ENCODE assay signal across 8 cellular contexts in genomic region chr3:98817546-98817945, GRCh38. TPM values are rescaled to one million over a fixed set of nuclear protein-coding genes. Genes with fewer than 3 reads are reported as not detected.
DNase-seq lines count a peak whose midpoint lies in the region; ATAC-seq and TF ChIP-seq lines count a peak whose summit lies in the region.

No MANE protein-coding gene starts in this region.

- H3K9me3 ChIP-seq in DND-41 (ENCODE audit: insufficient read depth, low read length, severe bottlenecking) (no peaks in the 10 kb centered on the region), breast epithelium (no peaks in the 10 kb centered on the region), upper lobe of right lung (no peaks in the 10 kb centered on the region)

- TF ChIP-seq CTCF in DND-41 (IDR thresholded peaks at IDR 0.05; ENCODE audit: borderline replicate concordance, extremely low read depth, low read length, poor library complexity, severe bottlenecking) = peak; percentile 84
- peak; percentile 67 to 85 (median 78) for TF ChIP-seq CTCF in breast epithelium (IDR thresholded peaks at IDR 0.05)
- TF ChIP-seq CTCF in upper lobe of right lung (IDR thresholded peaks at IDR 0.05) = peak; percentile 87

- DNase-seq in DND-41 = no peak
- DNase-seq in NCI-H748 (lab: John Stamatoyannopoulos, UW; ENCODE audit: unreplicated experiment) = peak; percentile 10
- DNase-seq in breast epithelium (ENCODE audit: low spot score in 2 of 2) = no peak
- peak; percentile 66 for DNase-seq in left kidney (ENCODE audit: low read depth, low spot score)
- DNase-seq in upper lobe of right lung = no peak
- no peak for DNase-seq in ecto neural progenitor cell (ENCODE audit: low spot score)

- H3K79me2 ChIP-seq in DND-41 (ENCODE audit: insufficient read depth, low read length) = no peaks in the 10 kb centered on the region

- H2AFZ ChIP-seq in DND-41 (ENCODE audit: low read depth, low read length) = no peak overlapping the region

- H3K27me3 ChIP-seq in DND-41 (ENCODE audit: insufficient read depth, low read length, poor library complexity) = no peaks in the 10 kb centered on the region
- no peaks in the 10 kb centered on the region for H3K27me3 ChIP-seq in breast epithelium
- no peaks in the 10 kb centered on the region for H3K27me3 ChIP-seq in upper lobe of right lung

- no peaks in the 10 kb centered on the region for H3K4me1 ChIP-seq in DND-41 (ENCODE audit: insufficient read depth, low read length)
- no peaks in the 10 kb centered on the region for H3K4me1 ChIP-seq in breast epithelium
- H3K4me1 ChIP-seq in upper lobe of right lung = no peaks in the 10 kb centered on the region

- intact Hi-C loops in breast epithelium (cut with DNase I; ENCODE audit: low total_unique reads) = loop anchor here (10.0 kb wide), 1 partner anchor 177 kb away; no protein-coding TSS in a partner anchor
- intact Hi-C loops in upper lobe of right lung (cut with DNase I) = loop anchor here (5.0 kb wide), 1 partner anchor 175 kb away; no protein-coding TSS in a partner anchor

- no peak for TF ChIP-seq POLR2A in breast epithelium (IDR thresholded peaks at IDR 0.05)

- no peak overlapping the region for H3K4me2 ChIP-seq in DND-41 (ENCODE audit: insufficient read depth, low read length)

- H4K20me1 ChIP-seq in DND-41 (ENCODE audit: insufficient read depth, low read length) = no peaks in the 10 kb centered on the region

- ATAC-seq in DND-41 (ENCODE audit: insufficient read depth, low read depth) (peak; percentile 87), GM19467 (IDR thresholded peaks at IDR 0.05; ENCODE audit: unreplicated experiment) (peak; percentile 77), HG03558 (IDR thresholded peaks at IDR 0.05; ENCODE audit: extremely low read depth, unreplicated experiment) (peak; percentile 80), upper lobe of right lung (peak; percentile 87)

- H3K4me3 ChIP-seq in DND-41 (ENCODE audit: low read depth in 1 of 2, low read length in 2 of 2) = no peak overlapping the region
- no peak overlapping the region for H3K4me3 ChIP-seq in breast epithelium
- no peak overlapping the region for H3K4me3 ChIP-seq in upper lobe of right lung

- H3K36me3 ChIP-seq in DND-41 (ENCODE audit: insufficient read depth, low read length) (peaks cover 16% of the 10 kb centered on the region), breast epithelium (no peaks in the 10 kb centered on the region), upper lobe of right lung (peaks cover 33% of the 10 kb centered on the region)

- H3K9ac ChIP-seq in DND-41 (ENCODE audit: low read depth, low read length) = no peak overlapping the region

- H3K27ac ChIP-seq in DND-41 (ENCODE audit: low read length) (no peak overlapping the region), breast epithelium (no peak overlapping the region), upper lobe of right lung (no peak overlapping the region)

RNA-seq across cellular contexts. Expression of gene ST3GAL6, which starts 54.4 kb away (rescaled TPM):
- total RNA-seq in breast epithelium (10 to 100 TPM; 16.1 to 52.6 (median 22.1) TPM), upper lobe of right lung (29.4 TPM)

Comparison
In these comparisons a context has a peak if more than half of its experiments do, and no peak if none do; other contexts are left out.
1. DNase-seq: peak in NCI-H748 (single experiment) and left kidney (single experiment); none in DND-41 (single experiment), breast epithelium (0 of 2), upper lobe of right lung (single experiment) and ecto neural progenitor cell (single experiment).
2. Peak in every context shown above with its lines, with median percentiles within 50 percentile points of each other: ATAC-seq and CTCF ChIP-seq.